ENCODE assay signal across 8 cellular contexts in genomic region chr9:128065907-128066712, GRCh38. TPM values are rescaled to one million over a fixed set of nuclear protein-coding genes. Genes with fewer than 3 reads are reported as not detected.
DNase-seq lines count a peak whose midpoint lies in the region; ATAC-seq and TF ChIP-seq lines count a peak whose summit lies in the region.

No MANE protein-coding gene starts in this region.

- CTCF ChIA-PET in activated CD4-positive, alpha-beta T cell treated with anti-CD3 and anti-CD28 coated beads, Interleukin-2, amount 10 ng/mL, durations not matched to agents 7 days and 5 days (lab: Charles Lee) = interaction anchor here (0.6 to 2.6 kb wide), 9 partner anchors 9 to 347 kb away, joined by 3 to 7 read pairs (median 3); no protein-coding TSS in a partner anchor

- H3K36me3 Mint-ChIP-seq in activated CD4-positive, alpha-beta T cell treated with anti-CD3 and anti-CD28 coated beads, Interleukin-2, amount 10 ng/mL, durations not matched to agents 7 days and 5 days (ENCODE audit: low read depth) = peaks cover 43% of the 10 kb centered on the region

- H3K9me3 Mint-ChIP-seq in activated CD4-positive, alpha-beta T cell treated with anti-CD3 and anti-CD28 coated beads, Interleukin-2, amount 10 ng/mL, durations not matched to agents 7 days and 5 days = no peaks in the 10 kb centered on the region

- 97% methylated on average over 18 of the region's 18 CpGs for WGBS in thymus

- H3K36me3 ChIP-seq in ascending aorta (peaks cover 23 to 26% of the 10 kb centered on the region in 2 donors), thymus (ENCODE audit: control insufficient read depth, insufficient read depth) (peaks cover 21% of the 10 kb centered on the region)

- POLR2A ChIA-PET in activated CD4-positive, alpha-beta T cell treated with anti-CD3 and anti-CD28 coated beads, Interleukin-2, amount 10 ng/mL, durations not matched to agents 7 days and 5 days (lab: Charles Lee) = no interaction called here

- peaks cover 63% of the 10 kb centered on the region for H3K4me1 Mint-ChIP-seq in activated CD4-positive, alpha-beta T cell treated with anti-CD3 and anti-CD28 coated beads, Interleukin-2, amount 10 ng/mL, durations not matched to agents 7 days and 5 days

- no peak overlapping the region for H3K4me3 Mint-ChIP-seq in activated CD4-positive, alpha-beta T cell treated with anti-CD3 and anti-CD28 coated beads, Interleukin-2, amount 10 ng/mL, durations not matched to agents 7 days and 5 days

- DNase-seq in activated CD4-positive, alpha-beta T cell treated with anti-CD3 and anti-CD28 coated beads, Interleukin-2, amount 10 ng/mL, durations not matched to agents 7 days and 5 days = no peak
- DNase-seq in activated CD4-positive, alpha-beta T cell treated with anti-CD3 and anti-CD28 coated beads for 48 hours = no peak
- DNase-seq in ascending aorta (ENCODE audit: low spot score in 2 of 2) (no peak), NCI-H2196 treated with DMSO at 0.1 percent for 48 hours (lab: John Stamatoyannopoulos, UW; ENCODE audit: unreplicated experiment) (no peak), left colon (no peak)

- H3K4me1 ChIP-seq in ascending aorta (peaks cover 11 to 24% of the 10 kb centered on the region in 2 donors), thymus (ENCODE audit: control insufficient read depth, insufficient read depth, low read length) (peaks cover 42% of the 10 kb centered on the region)

- H3K4me3 ChIP-seq in ascending aorta = peak overlapping the region; percentile 56 to 66
- peak overlapping the region; percentile 77 for H3K4me3 ChIP-seq in thymus (ENCODE audit: low read length)

- H3K9me3 ChIP-seq in ascending aorta (no peaks in the 10 kb centered on the region), thymus (ENCODE audit: control insufficient read depth) (no peaks in the 10 kb centered on the region)

- intact Hi-C loops in ascending aorta (cut with DNase I) (no loop called here), left colon (cut with DNase I, micrococcal nuclease) (no loop called here)

- H3K27me3 ChIP-seq in ascending aorta (no peaks in the 10 kb centered on the region), layer of hippocampus (ENCODE audit: control insufficient read depth, insufficient read depth, low read length) (no peaks in the 10 kb centered on the region), thymus (ENCODE audit: control insufficient read depth, insufficient read depth) (no peaks in the 10 kb centered on the region)

- H3K27ac ChIP-seq in ascending aorta (peak overlapping the region in 1 of 2 donors; percentile 99), layer of hippocampus (ENCODE audit: low read depth, low read length) (peak overlapping the region; percentile 92), thymus (ENCODE audit: low read depth) (no peak overlapping the region)

- ATAC-seq in HG03342 (IDR thresholded peaks at IDR 0.05; ENCODE audit: unreplicated experiment) (no peak), left colon (no peak)

- no peaks in the 10 kb centered on the region for H3K27me3 Mint-ChIP-seq in activated CD4-positive, alpha-beta T cell treated with anti-CD3 and anti-CD28 coated beads, Interleukin-2, amount 10 ng/mL, durations not matched to agents 7 days and 5 days

- no peak for TF ChIP-seq CTCF in ascending aorta (IDR thresholded peaks at IDR 0.05)

- H3K27ac Mint-ChIP-seq in activated CD4-positive, alpha-beta T cell treated with anti-CD3 and anti-CD28 coated beads, Interleukin-2, amount 10 ng/mL, durations not matched to agents 7 days and 5 days = peak overlapping the region; percentile 78

RNA-seq across cellular contexts. Expression of gene NAIF1, which starts 1.0 kb away (rescaled TPM):
- total RNA-seq in activated CD4-positive, alpha-beta T cell treated with anti-CD3 and anti-CD28 coated beads, Interleukin-2, amount 10 ng/mL, durations not matched to agents 7 days and 5 days = 10 to 100 TPM; 13.9 to 14.2 TPM
- 48.2 TPM for total RNA-seq in ascending aorta
- 11.5 TPM for polyA plus RNA-seq in thymus
- 10 to 100 TPM in 1 of 2 donors, 1 to 10 TPM in 1; 10.0 to 10.5 TPM for total RNA-seq in left colon

RNA-seq across cellular contexts. Expression of gene SLC25A25, which starts 1.9 kb away (rescaled TPM):
- total RNA-seq in activated CD4-positive, alpha-beta T cell treated with anti-CD3 and anti-CD28 coated beads, Interleukin-2, amount 10 ng/mL, durations not matched to agents 7 days and 5 days = 10 to 100 TPM; 14.6 to 18.4 TPM
- total RNA-seq in ascending aorta (27.4 TPM), left colon (10 to 100 TPM; 20.5 to 26.2 TPM)
- 12.3 TPM for polyA plus RNA-seq in thymus
